Comparison of ENCODE assay signal across 1 cellular context in genomic region chr14:50396636-50397460, GRCh38.
TF ChIP-seq lines count a peak whose summit lies in the region.

TSS of gene CDKL1 (minus strand) at chr14:50396881. CDS start at chr14:50395868, 1,013 bp downstream.

TF ChIP-seq in WTC11, 78 proteins besides CTCF, POLR2A, EP300 and RAD21 (continued from another document and continues in another):
- TF ChIP-seq ZBTB21 (CRISPR knock-in tag; IDR thresholded peaks at IDR 0.05; ENCODE audit: borderline replicate concordance) (no peak), AR (CRISPR knock-in tag; IDR thresholded peaks at IDR 0.05) (no peak), ELF4 (CRISPR knock-in tag; IDR thresholded peaks at IDR 0.05; ENCODE audit: low read depth) (peak; percentile 79), GABPB1 (CRISPR knock-in tag; IDR thresholded peaks at IDR 0.05) (peak; percentile 24; the same call in 1 of the 2 replicates), IRF1 (CRISPR knock-in tag; IDR thresholded peaks at IDR 0.05) (no peak), PREB (CRISPR knock-in tag; IDR thresholded peaks at IDR 0.05; ENCODE audit: borderline replicate concordance) (no peak), FOXP4 (CRISPR knock-in tag; IDR thresholded peaks at IDR 0.05) (peak; percentile 76; the same call in 1 of the 2 replicates), FOXK1 (CRISPR knock-in tag; IDR thresholded peaks at IDR 0.05) (peak; percentile 73), KAT7 (CRISPR knock-in tag; IDR thresholded peaks at IDR 0.05; ENCODE audit: borderline replicate concordance) (peak; percentile 63; the same call in 1 of the 2 replicates), USF1 (CRISPR knock-in tag; IDR thresholded peaks at IDR 0.05) (peak; percentile 34; the same call in 1 of the 2 replicates), JAZF1 (CRISPR knock-in tag; IDR thresholded peaks at IDR 0.05) (no peak), NR1H2 (CRISPR knock-in tag; IDR thresholded peaks at IDR 0.05) (no peak), ZNF317 (CRISPR knock-in tag; IDR thresholded peaks at IDR 0.05; ENCODE audit: borderline replicate concordance, low read depth) (peak; percentile 45; the same call in 1 of the 2 replicates), NR2C2 (CRISPR knock-in tag; IDR thresholded peaks at IDR 0.05) (peak; percentile 63; the same call in 1 of the 2 replicates), ZNF532 (CRISPR knock-in tag; IDR thresholded peaks at IDR 0.05; ENCODE audit: borderline replicate concordance) (no peak), ZNF281 (CRISPR knock-in tag; IDR thresholded peaks at IDR 0.05) (no peak), NFE2L1 (CRISPR knock-in tag; IDR thresholded peaks at IDR 0.05) (peak; percentile 75; the same call in 1 of the 2 replicates), USF2 (CRISPR knock-in tag; IDR thresholded peaks at IDR 0.05) (peak; percentile 71), HMGXB4 (CRISPR knock-in tag; IDR thresholded peaks at IDR 0.05) (peak; percentile 76; the same call in 1 of the 2 replicates), GRHL2 (CRISPR knock-in tag; IDR thresholded peaks at IDR 0.05; ENCODE audit: insufficient replicate concordance, severe bottlenecking) (no peak), ZNF423 (CRISPR knock-in tag; IDR thresholded peaks at IDR 0.05) (no peak), ZMAT4 (CRISPR knock-in tag; IDR thresholded peaks at IDR 0.05) (no peak), MLX (CRISPR knock-in tag; IDR thresholded peaks at IDR 0.05) (no peak), RORB (CRISPR knock-in tag; IDR thresholded peaks at IDR 0.05) (no peak), ZNF425 (CRISPR knock-in tag; conservative IDR thresholded peaks at IDR 0.05) (no peak), SOX15 (CRISPR knock-in tag; IDR thresholded peaks at IDR 0.05) (no peak), FOXP1 (CRISPR knock-in tag; IDR thresholded peaks at IDR 0.05; ENCODE audit: borderline replicate concordance) (peak; percentile 89), ZNF263 (CRISPR knock-in tag; IDR thresholded peaks at IDR 0.05; ENCODE audit: low read depth) (peak; percentile 33; the same call in 1 of the 2 replicates), GTF2I (CRISPR knock-in tag; conservative IDR thresholded peaks at IDR 0.05) (no peak), CBFB (CRISPR knock-in tag; IDR thresholded peaks at IDR 0.05; ENCODE audit: low read depth) (no peak), ZNF232 (CRISPR knock-in tag; IDR thresholded peaks at IDR 0.05) (no peak), IRF2 (CRISPR knock-in tag; IDR thresholded peaks at IDR 0.05; ENCODE audit: borderline replicate concordance, low read depth) (no peak), CREM (CRISPR knock-in tag; IDR thresholded peaks at IDR 0.05) (peak; percentile 8; the same call in 1 of the 2 replicates), ZNF219 (CRISPR knock-in tag; IDR thresholded peaks at IDR 0.05; ENCODE audit: borderline replicate concordance) (no peak; the same call in 1 of the 2 replicates)
